ENCODE assay signal across 9 cellular contexts in genomic region chr6:130381459-130382380, GRCh38. TPM values are rescaled to one million over a fixed set of nuclear protein-coding genes. Genes with fewer than 3 reads are reported as not detected.
DNase-seq lines count a peak whose midpoint lies in the region; ATAC-seq lines count a peak whose summit lies in the region.
"Had no signal": no experiment of that assay in that cellular context is flagged by ENCODE, and none has a peak within 500 bp of the region (broad histone marks: within the 10 kb centered on the region; RNA-seq: fewer than 3 reads in every experiment).

No MANE protein-coding gene starts in this region.

- no peaks in the 10 kb centered on the region for H3K27me3 Mint-ChIP-seq in activated CD4-positive, alpha-beta T cell treated with anti-CD3 and anti-CD28 coated beads for 36 hours

- intact Hi-C loops in activated CD4-positive, alpha-beta T cell treated with anti-CD3 and anti-CD28 coated beads for 36 hours (cut with DNase I, micrococcal nuclease): no loop called here

- H3K4me1 Mint-ChIP-seq in activated CD4-positive, alpha-beta T cell treated with anti-CD3 and anti-CD28 coated beads for 36 hours: peaks cover 18% of the 10 kb centered on the region
- H3K4me1 Mint-ChIP-seq in stimulated activated effector memory CD8-positive, alpha-beta T cell treated with anti-CD3 and anti-CD28 coated beads, Interleukin-12 subunit alpha, Interleukin-12 subunit beta, amount 100 ng/mL, for 72 hours: peaks cover 21% of the 10 kb centered on the region

- DNase-seq in activated CD4-positive, alpha-beta T cell treated with anti-CD3 and anti-CD28 coated beads for 36 hours: peak; percentile 29
- no peak for DNase-seq in activated CD4-positive, alpha-beta T cell treated with anti-CD3 and anti-CD28 coated beads, Interleukin-2, amount 50 U/mL, for 48 hours
- peak; percentile 30 for DNase-seq in activated CD4-positive, alpha-beta T cell treated with anti-CD3 and anti-CD28 coated beads, Interleukin-2, amount 50 U/mL, for 1 hour
- DNase-seq in stimulated activated effector memory CD8-positive, alpha-beta T cell treated with anti-CD3 and anti-CD28 coated beads, Interleukin-12 subunit alpha, Interleukin-12 subunit beta, amount 100 ng/mL, for 72 hours (ENCODE audit: low spot score in 2 of 2): no peak
- no peak for DNase-seq in NCI-H1436 treated with DMSO at 0.1 percent for 48 hours (lab: John Stamatoyannopoulos, UW)
- no peak for DNase-seq in SKM-1 (lab: John Stamatoyannopoulos, UW; ENCODE audit: unreplicated experiment)
- DNase-seq: hippocampal formation had no signal

- H3K36me3 Mint-ChIP-seq in activated CD4-positive, alpha-beta T cell treated with anti-CD3 and anti-CD28 coated beads for 36 hours (ENCODE audit: low read depth): no peaks in the 10 kb centered on the region
- no peaks in the 10 kb centered on the region for H3K36me3 Mint-ChIP-seq in stimulated activated effector memory CD8-positive, alpha-beta T cell treated with anti-CD3 and anti-CD28 coated beads, Interleukin-12 subunit alpha, Interleukin-12 subunit beta, amount 100 ng/mL, for 72 hours

- ATAC-seq in activated CD4-positive, alpha-beta T cell treated with anti-CD3 and anti-CD28 coated beads for 36 hours: peak; percentile 81
- ATAC-seq in HG03095 (IDR thresholded peaks at IDR 0.05; ENCODE audit: unreplicated experiment) (peak; percentile 84), GM21529 (IDR thresholded peaks at IDR 0.05; ENCODE audit: unreplicated experiment) (no peak)
- peak; percentile 86 for ATAC-seq in stimulated activated effector memory CD8-positive, alpha-beta T cell treated with anti-CD3 and anti-CD28 coated beads, Interleukin-12 subunit alpha, Interleukin-12 subunit beta, amount 100 ng/mL, for 72 hours

- CTCF ChIA-PET in activated CD4-positive, alpha-beta T cell treated with anti-CD3 and anti-CD28 coated beads for 36 hours (lab: Charles Lee): interaction anchor here (0.7 to 1.2 kb wide), 3 partner anchors 16 to 320 kb away, joined by 3 to 5 read pairs (median 3); no protein-coding TSS in a partner anchor

- H3K9me3 Mint-ChIP-seq in activated CD4-positive, alpha-beta T cell treated with anti-CD3 and anti-CD28 coated beads for 36 hours (ENCODE audit: low read depth): no peaks in the 10 kb centered on the region
- H3K9me3 Mint-ChIP-seq in stimulated activated effector memory CD8-positive, alpha-beta T cell treated with anti-CD3 and anti-CD28 coated beads, Interleukin-12 subunit alpha, Interleukin-12 subunit beta, amount 100 ng/mL, for 72 hours: no peaks in the 10 kb centered on the region

- H3K4me3 Mint-ChIP-seq in activated CD4-positive, alpha-beta T cell treated with anti-CD3 and anti-CD28 coated beads for 36 hours: no peak overlapping the region
- H3K4me3 Mint-ChIP-seq in stimulated activated effector memory CD8-positive, alpha-beta T cell treated with anti-CD3 and anti-CD28 coated beads, Interleukin-12 subunit alpha, Interleukin-12 subunit beta, amount 100 ng/mL, for 72 hours: no peak overlapping the region

- peak overlapping the region; percentile 4 for H3K27ac Mint-ChIP-seq in activated CD4-positive, alpha-beta T cell treated with anti-CD3 and anti-CD28 coated beads for 36 hours
- no peak overlapping the region for H3K27ac Mint-ChIP-seq in stimulated activated effector memory CD8-positive, alpha-beta T cell treated with anti-CD3 and anti-CD28 coated beads, Interleukin-12 subunit alpha, Interleukin-12 subunit beta, amount 100 ng/mL, for 72 hours

- POLR2A ChIA-PET in activated CD4-positive, alpha-beta T cell treated with anti-CD3 and anti-CD28 coated beads for 36 hours (lab: Charles Lee): no interaction called here

RNA-seq across cellular contexts. Expression of gene TMEM200A, which starts 15.9 kb away (rescaled TPM):
- total RNA-seq in activated CD4-positive, alpha-beta T cell treated with anti-CD3 and anti-CD28 coated beads for 36 hours: under 1 TPM; 0.14 to 0.21 TPM

Comparison
In these comparisons a context has a peak if more than half of its experiments do, and no peak if none do; other contexts are left out.
1. DNase-seq: peak in activated CD4-positive, alpha-beta T cell treated with anti-CD3 and anti-CD28 coated beads for 36 hours (single experiment) and activated CD4-positive, alpha-beta T cell treated with anti-CD3 and anti-CD28 coated beads, Interleukin-2, amount 50 U/mL, for 1 hour (single experiment); none in activated CD4-positive, alpha-beta T cell treated with anti-CD3 and anti-CD28 coated beads, Interleukin-2, amount 50 U/mL, for 48 hours (0 of 2), stimulated activated effector memory CD8-positive, alpha-beta T cell treated with anti-CD3 and anti-CD28 coated beads, Interleukin-12 subunit alpha, Interleukin-12 subunit beta, amount 100 ng/mL, for 72 hours (0 of 2), NCI-H1436 treated with DMSO at 0.1 percent for 48 hours (single experiment) and SKM-1 (single experiment).